In the genomic region with DNA sequence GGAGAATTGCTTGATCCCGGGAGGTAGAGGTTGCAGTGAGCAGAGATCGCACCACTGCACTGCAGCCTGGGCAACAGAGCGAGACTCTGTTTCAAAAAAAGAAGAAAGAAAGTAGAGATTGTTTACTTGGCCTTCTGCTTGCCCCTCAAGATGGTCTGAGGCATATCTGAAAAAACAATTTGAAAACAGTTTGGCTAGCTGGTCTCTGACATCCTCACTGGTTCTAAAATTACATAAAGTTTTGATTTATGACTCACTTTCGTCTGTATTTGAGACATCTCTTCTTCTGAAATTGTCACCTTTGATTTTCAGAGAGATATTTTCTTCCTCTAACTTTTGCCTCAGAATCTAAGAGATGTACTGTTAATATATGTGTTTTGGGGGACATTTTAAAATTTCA, we compare ENCODE assay signal across 1 cellular context.
TF ChIP-seq lines count a peak whose summit lies in the region.

No MANE protein-coding gene starts in this region.

TF ChIP-seq in GM12878, 131 proteins besides CTCF, POLR2A, EP300 and RAD21 (continued from another document):
- TF ChIP-seq, protein P1, sequence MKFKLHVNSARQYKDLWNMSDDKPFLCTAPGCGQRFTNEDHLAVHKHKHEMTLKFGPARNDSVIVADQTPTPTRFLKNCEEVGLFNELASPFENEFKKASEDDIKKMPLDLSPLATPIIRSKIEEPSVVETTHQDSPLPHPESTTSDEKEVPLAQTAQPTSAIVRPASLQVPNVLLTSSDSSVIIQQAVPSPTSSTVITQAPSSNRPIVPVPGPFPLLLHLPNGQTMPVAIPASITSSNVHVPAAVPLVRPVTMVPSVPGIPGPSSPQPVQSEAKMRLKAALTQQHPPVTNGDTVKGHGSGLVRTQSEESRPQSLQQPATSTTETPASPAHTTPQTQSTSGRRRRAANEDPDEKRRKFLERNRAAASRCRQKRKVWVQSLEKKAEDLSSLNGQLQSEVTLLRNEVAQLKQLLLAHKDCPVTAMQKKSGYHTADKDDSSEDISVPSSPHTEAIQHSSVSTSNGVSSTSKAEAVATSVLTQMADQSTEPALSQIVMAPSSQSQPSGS (IDR thresholded peaks at IDR 0.05; ENCODE audit: low read length): peak; percentile 60; the same call in 1 of the 2 replicates
- peak; percentile 67 for TF ChIP-seq NFIC (IDR thresholded peaks at IDR 0.05; ENCODE audit: low read depth, low read length)
- TF ChIP-seq CREB1 (IDR thresholded peaks at IDR 0.05; ENCODE audit: low read depth): peak; percentile 20; the same call in 1 of the 2 replicates
- peak; percentile 40 for TF ChIP-seq SKIL (IDR thresholded peaks at IDR 0.05; ENCODE audit: low read depth, poor library complexity, severe bottlenecking)
- TF ChIP-seq MYC (IDR thresholded peaks at IDR 0.05; ENCODE audit: insufficient read depth, insufficient read length, insufficient replicate concordance, low read length, severe bottlenecking): no peak
- TF ChIP-seq FOS (IDR thresholded peaks at IDR 0.05; ENCODE audit: borderline replicate concordance, extremely low read depth, insufficient read length): no peak
- peak; percentile 70; the same call in 1 of the 2 replicates for TF ChIP-seq MEF2A (IDR thresholded peaks at IDR 0.05; ENCODE audit: insufficient read depth, low read depth, low read length)
- TF ChIP-seq GABPA (IDR thresholded peaks at IDR 0.05; ENCODE audit: low read depth): 0 out of 2 replicates have a peak, but pooled peaks have one; percentile 24
- TF ChIP-seq KDM1A (IDR thresholded peaks at IDR 0.05; ENCODE audit: borderline replicate concordance): no peak
- TF ChIP-seq, protein P2, sequence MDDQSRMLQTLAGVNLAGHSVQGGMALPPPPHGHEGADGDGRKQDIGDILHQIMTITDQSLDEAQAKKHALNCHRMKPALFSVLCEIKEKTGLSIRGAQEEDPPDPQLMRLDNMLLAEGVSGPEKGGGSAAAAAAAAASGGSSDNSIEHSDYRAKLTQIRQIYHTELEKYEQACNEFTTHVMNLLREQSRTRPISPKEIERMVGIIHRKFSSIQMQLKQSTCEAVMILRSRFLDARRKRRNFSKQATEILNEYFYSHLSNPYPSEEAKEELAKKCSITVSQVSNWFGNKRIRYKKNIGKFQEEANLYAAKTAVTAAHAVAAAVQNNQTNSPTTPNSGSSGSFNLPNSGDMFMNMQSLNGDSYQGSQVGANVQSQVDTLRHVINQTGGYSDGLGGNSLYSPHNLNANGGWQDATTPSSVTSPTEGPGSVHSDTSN (IDR thresholded peaks at IDR 0.05; ENCODE audit: insufficient replicate concordance, low read depth, low read length): no peak
- TF ChIP-seq TARDBP (IDR thresholded peaks at IDR 0.05; ENCODE audit: borderline replicate concordance): no peak
- TF ChIP-seq SUZ12 (IDR thresholded peaks at IDR 0.05; ENCODE audit: unreplicated experiment): no peak
- no peak for TF ChIP-seq ETV6 (conservative IDR thresholded peaks at IDR 0.05 in 1 of 2, IDR thresholded peaks at IDR 0.05 in 1 of 2; ENCODE audit: borderline replicate concordance in 1 of 2, low read depth in 1 of 2)
- no peak for TF ChIP-seq SPI1 (IDR thresholded peaks at IDR 0.05; ENCODE audit: borderline replicate concordance, insufficient read depth, low read depth, low read length)
- TF ChIP-seq ZNF217 (IDR thresholded peaks at IDR 0.05): no peak
- TF ChIP-seq, protein P3, sequence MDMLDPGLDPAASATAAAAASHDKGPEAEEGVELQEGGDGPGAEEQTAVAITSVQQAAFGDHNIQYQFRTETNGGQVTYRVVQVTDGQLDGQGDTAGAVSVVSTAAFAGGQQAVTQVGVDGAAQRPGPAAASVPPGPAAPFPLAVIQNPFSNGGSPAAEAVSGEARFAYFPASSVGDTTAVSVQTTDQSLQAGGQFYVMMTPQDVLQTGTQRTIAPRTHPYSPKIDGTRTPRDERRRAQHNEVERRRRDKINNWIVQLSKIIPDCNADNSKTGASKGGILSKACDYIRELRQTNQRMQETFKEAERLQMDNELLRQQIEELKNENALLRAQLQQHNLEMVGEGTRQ (IDR thresholded peaks at IDR 0.05; ENCODE audit: borderline replicate concordance, low read depth, low read length): no peak
